13 cellular contexts compared by ENCODE assay signal in genomic region chr9:121333950-121334773, GRCh38. TPM values are rescaled to one million over a fixed set of nuclear protein-coding genes. Genes with fewer than 3 reads are reported as not detected.
A peak's percentile ranks its signal among the peaks of the same experiment; 100 is the strongest.
DNase-seq lines count a peak whose midpoint lies in the region; ATAC-seq and TF ChIP-seq lines count a peak whose summit lies in the region.
"Had no signal": no experiment of that assay in that cellular context is flagged by ENCODE, and none has a peak within 500 bp of the region (broad histone marks: within the 10 kb centered on the region; RNA-seq: fewer than 3 reads in every experiment).

No MANE protein-coding gene starts in this region.

- no peaks in the 10 kb centered on the region for H3K9me3 Mint-ChIP-seq in chondrocyte (ENCODE audit: low read depth)

- no peak overlapping the region for H3K4me3 Mint-ChIP-seq in chondrocyte (ENCODE audit: unreplicated experiment)

- no peak for TF ChIP-seq EP300 in ovary (IDR thresholded peaks at IDR 0.05)

- TF ChIP-seq CTCF in chondrocyte (IDR thresholded peaks at IDR 0.05), result no peak
- no peak for TF ChIP-seq CTCF in ovary (IDR thresholded peaks at IDR 0.05)

- no peak for TF ChIP-seq POLR2A in ovary (IDR thresholded peaks at IDR 0.05)

- H3K27me3 Mint-ChIP-seq in chondrocyte (ENCODE audit: low read depth), result no peaks in the 10 kb centered on the region
- H3K27me3 Mint-ChIP-seq: progenitor cell of endocrine pancreas had no signal

- H3K27me3 ChIP-seq in layer of hippocampus (ENCODE audit: control insufficient read depth, insufficient read depth, low read length) (no peaks in the 10 kb centered on the region), subcutaneous abdominal adipose tissue (ENCODE audit: control insufficient read depth in 5 of 5, insufficient read depth in 4 of 5, low read length in 5 of 5) (no peaks in the 10 kb centered on the region), ovary (no peaks in the 10 kb centered on the region)
- H3K27me3 ChIP-seq: adrenal gland had no signal

- DNase-seq in OCI-M1 (lab: John Stamatoyannopoulos, UW), result peak; percentile 86
- no peak for DNase-seq in chondrocyte (ENCODE audit: low spot score)
- no peak for DNase-seq in ovary
- DNase-seq in stimulated activated naive CD4-positive, alpha-beta T cell treated with Interleukin-2 at 50 U/mL for 16 hours (lab: John Stamatoyannopoulos, UW), result no peak
- DNase-seq: glutamatergic neuron, NCI-H2227 treated with DMSO at 0.1 percent for 48 hours had no signal

- 43 to 54% (median 49%) methylated on average over 8 of the region's 8 CpGs for WGBS in ovary, 3 donors

- peak overlapping the region; percentile 77 for H3K27ac Mint-ChIP-seq in chondrocyte (ENCODE audit: unreplicated experiment)
- H3K27ac Mint-ChIP-seq: progenitor cell of endocrine pancreas had no signal

- no peak for ATAC-seq in HG02885 (IDR thresholded peaks at IDR 0.05; ENCODE audit: poor library complexity, unreplicated experiment)
- no peak for ATAC-seq in HG02763 (IDR thresholded peaks at IDR 0.05; ENCODE audit: unreplicated experiment)

- peaks cover 45% of the 10 kb centered on the region for H3K36me3 Mint-ChIP-seq in chondrocyte (ENCODE audit: low read depth)

- H3K4me1 ChIP-seq in subcutaneous abdominal adipose tissue (ENCODE audit: control insufficient read depth in 5 of 5, insufficient read depth in 5 of 5, low read length in 5 of 5), result peaks cover 8 to 36% (median 26%) of the 10 kb centered on the region in 5 donors
- H3K4me1 ChIP-seq in ovary (ENCODE audit: insufficient read depth), result peaks cover 12% of the 10 kb centered on the region

- H3K4me3 ChIP-seq in subcutaneous abdominal adipose tissue (ENCODE audit: low read depth in 1 of 5, low read length in 5 of 5) (no peak overlapping the region), ovary (no peak overlapping the region)
- H3K4me3 ChIP-seq: adrenal gland, lung had no signal

- peaks cover 30 to 90% (median 62%) of the 10 kb centered on the region in 5 donors for H3K36me3 ChIP-seq in subcutaneous abdominal adipose tissue (ENCODE audit: control insufficient read depth in 5 of 5, insufficient read depth in 5 of 5, low read length in 5 of 5)
- no peaks in the 10 kb centered on the region for H3K36me3 ChIP-seq in ovary

- H3K4me1 Mint-ChIP-seq in chondrocyte (ENCODE audit: low read depth), result peaks cover 40% of the 10 kb centered on the region

- no peaks in the 10 kb centered on the region for H3K9me3 ChIP-seq in subcutaneous abdominal adipose tissue (ENCODE audit: control insufficient read depth in 5 of 5, low read length in 5 of 5)
- H3K9me3 ChIP-seq in ovary, result no peaks in the 10 kb centered on the region
- H3K9me3 ChIP-seq: adrenal gland had no signal

- intact Hi-C loops in ovary (cut with DNase I), result no loop called here

- no peak overlapping the region for H3K9ac ChIP-seq in subcutaneous abdominal adipose tissue (ENCODE audit: low read length in 5 of 5)

- H3K27ac ChIP-seq in layer of hippocampus (ENCODE audit: low read depth, low read length), result peak overlapping the region; percentile 43
- H3K27ac ChIP-seq in subcutaneous abdominal adipose tissue (ENCODE audit: low read depth, low read length), result peak overlapping the region; percentile 79
- no peak overlapping the region for H3K27ac ChIP-seq in ovary

RNA-seq across cellular contexts. Expression of gene STOM, which starts 35.9 kb away (rescaled TPM):
- total RNA-seq in chondrocyte, result 46.5 to 83.6 TPM (median 82.2 TPM) in 3 replicates
- total RNA-seq in ovary, result 100 to 1,000 TPM in 5 of 7 donors, 10 to 100 TPM in 2; 73.1 to 205 (median 164) TPM
- 100 to 1,000 TPM; 114 to 203 TPM for polyA plus RNA-seq in ovary

Comparison
In these comparisons a context has a peak if more than half of its experiments do, and no peak if none do; other contexts are left out.
1. H3K27ac ChIP-seq: peak in layer of hippocampus (single experiment) and subcutaneous abdominal adipose tissue (single experiment); none in ovary (0 of 2).